ENCODE assay signal across 18 cellular contexts in the genomic region with DNA sequence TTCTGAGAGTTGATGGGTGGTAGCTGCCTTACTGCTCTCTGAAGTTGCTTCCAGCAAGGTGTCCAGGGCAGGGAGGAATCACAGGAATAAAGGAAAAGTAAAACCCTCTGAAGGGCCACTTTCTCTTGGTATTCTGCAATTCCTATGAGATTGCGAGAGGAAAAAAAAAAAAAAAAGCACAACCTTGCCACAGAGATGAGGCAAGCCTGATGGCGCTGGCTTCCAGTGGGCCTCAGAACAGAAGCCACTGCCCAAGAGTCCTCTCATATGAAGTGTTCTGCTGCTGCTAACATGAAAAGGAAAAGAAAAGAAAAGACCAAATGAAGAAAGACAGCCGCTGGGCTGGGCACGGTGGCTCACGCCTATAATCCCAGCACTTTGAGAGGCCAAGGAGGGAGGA.
DNase-seq lines count a peak whose midpoint lies in the region; ATAC-seq, FAIRE-seq and TF ChIP-seq lines count a peak whose summit lies in the region.
"Had no signal": no experiment of that assay in that cellular context is flagged by ENCODE, and none has a peak within 500 bp of the region (broad histone marks: within the 10 kb centered on the region; RNA-seq: fewer than 3 reads in every experiment).

No MANE protein-coding gene starts in this region.

- H3K4me3 ChIP-seq in heart right ventricle (no peak overlapping the region), kidney (ENCODE audit: low read length in 2 of 2) (no peak overlapping the region)
- H3K4me3 ChIP-seq: BLaER1, GM12878 had no signal

- H3K36me3 ChIP-seq in heart right ventricle (no peaks in the 10 kb centered on the region), kidney (ENCODE audit: control insufficient read depth in 1 of 2, insufficient read depth in 2 of 2, low read length in 2 of 2) (no peaks in the 10 kb centered on the region)
- H3K36me3 ChIP-seq: BLaER1 had no signal

- H3K4me1 ChIP-seq in heart right ventricle (peaks cover 22 to 46% (median 36%) of the 10 kb centered on the region in 9 donors), kidney (ENCODE audit: control insufficient read depth in 1 of 2, insufficient read depth in 1 of 2, low read depth in 1 of 2, low read length in 2 of 2) (peaks cover 4 to 6% of the 10 kb centered on the region in 2 donors)

- H3K4me3 Mint-ChIP-seq in T-helper 17 cell (no peak overlapping the region), mesothelial cell of epicardium (no peak overlapping the region)
- H3K4me3 Mint-ChIP-seq: CD8-positive, alpha-beta T cell; HFFc6 had no signal

- no peak overlapping the region for H3K9ac ChIP-seq in kidney (ENCODE audit: low read length in 2 of 2)
- H3K9ac ChIP-seq: BLaER1 had no signal

- intact Hi-C loops in Right ventricle myocardium superior (cut with DNase I) (no loop called here), heart right ventricle (cut with DNase I) (no loop called here), kidney (cut with DNase I) (no loop called here)

- H3K9me3 ChIP-seq in heart right ventricle (no peaks in the 10 kb centered on the region), T-helper 17 cell (ENCODE audit: control insufficient read depth, low read length, poor library complexity, severe bottlenecking) (no peaks in the 10 kb centered on the region), kidney (ENCODE audit: control insufficient read depth in 1 of 2, low read length in 2 of 2) (no peaks in the 10 kb centered on the region)
- H3K9me3 ChIP-seq: BLaER1 had no signal

- H3K36me3 Mint-ChIP-seq in T-helper 17 cell (ENCODE audit: low read depth) (peaks cover 3% of the 10 kb centered on the region), mesothelial cell of epicardium (no peaks in the 10 kb centered on the region)
- H3K36me3 Mint-ChIP-seq: CD8-positive, alpha-beta T cell had no signal

- H3K27me3 ChIP-seq in heart right ventricle, result no peaks in the 10 kb centered on the region
- H3K27me3 ChIP-seq: BLaER1 had no signal

- H3K9me3 Mint-ChIP-seq in mesothelial cell of epicardium, result no peaks in the 10 kb centered on the region
- H3K9me3 Mint-ChIP-seq: CD8-positive, alpha-beta T cell; HFFc6 had no signal

- no peaks in the 10 kb centered on the region for H3K27me3 Mint-ChIP-seq in T-helper 17 cell
- no peaks in the 10 kb centered on the region for H3K27me3 Mint-ChIP-seq in mesothelial cell of epicardium (ENCODE audit: low read depth)

- no peak overlapping the region for H3K27ac ChIP-seq in heart right ventricle
- no peak overlapping the region for H3K27ac ChIP-seq in kidney (ENCODE audit: low read depth in 2 of 2, low read length in 2 of 2)
- H3K27ac ChIP-seq: BLaER1 had no signal

- H3K27ac Mint-ChIP-seq in T-helper 17 cell, result peak overlapping the region; percentile 77
- H3K27ac Mint-ChIP-seq in mesothelial cell of epicardium, result no peak overlapping the region
- H3K27ac Mint-ChIP-seq: CD8-positive, alpha-beta T cell; HFFc6 had no signal

- TF ChIP-seq CTCF in heart right ventricle (IDR thresholded peaks at IDR 0.05) (no peak), kidney (IDR thresholded peaks at IDR 0.05; ENCODE audit: borderline replicate concordance, extremely low read depth, insufficient read depth) (no peak), mesothelial cell of epicardium (IDR thresholded peaks at IDR 0.05; ENCODE audit: unreplicated experiment) (no peak)

- H3K4me1 Mint-ChIP-seq in T-helper 17 cell (peaks cover 4% of the 10 kb centered on the region), mesothelial cell of epicardium (peaks cover 9% of the 10 kb centered on the region)

- FAIRE-seq in kidney (lab: Jason Lieb, UNC), result no peak
- FAIRE-seq: GM12878 had no signal

- peak; percentile 17 for DNase-seq in Right ventricle myocardium superior
- DNase-seq in heart right ventricle, result no peak
- no peak for DNase-seq in T-helper 17 cell
- peak; percentile 11 for DNase-seq in kidney
- no peak for DNase-seq in mesothelial cell of epicardium (ENCODE audit: low spot score in 2 of 2, unreplicated experiment in 2 of 2)
- DNase-seq in SKM-1 (lab: John Stamatoyannopoulos, UW; ENCODE audit: unreplicated experiment), result no peak
- DNase-seq: 8988T; Calu3; CD8-positive, alpha-beta T cell; DND-41; EL; GOT3; H7; HFFc6 had no signal

- ATAC-seq in Right ventricle myocardium superior (ENCODE audit: poor library complexity), result no peak
- ATAC-seq in heart right ventricle, result no peak
- ATAC-seq in T-helper 17 cell, result no peak
- ATAC-seq in HG02798 (IDR thresholded peaks at IDR 0.05; ENCODE audit: poor library complexity, unreplicated experiment), result no peak
- ATAC-seq: CD8-positive, alpha-beta T cell; GM12878; HCT116 had no signal

- WGBS in heart right ventricle, 2 donors, result 91 to 98% methylated on average over 5 of the region's 5 CpGs

Comparison
In these comparisons a context has a peak if more than half of its experiments do, and no peak if none do; other contexts are left out.
1. DNase-seq: peak in Right ventricle myocardium superior (single experiment) and kidney (single experiment); none in heart right ventricle (0 of 2), T-helper 17 cell (0 of 3), mesothelial cell of epicardium (0 of 2) and SKM-1 (single experiment).